In genomic region chr2:72883356-72883962, GRCh38 we compare ENCODE assay signal across 10 cellular contexts. TPM values are rescaled to one million over a fixed set of nuclear protein-coding genes. Genes with fewer than 3 reads are reported as not detected.
A peak's percentile ranks its signal among the peaks of the same experiment; 100 is the strongest.
DNase-seq lines count a peak whose midpoint lies in the region; ATAC-seq and TF ChIP-seq lines count a peak whose summit lies in the region.
"Had no signal": no experiment of that assay in that cellular context is flagged by ENCODE, and none has a peak within 500 bp of the region (broad histone marks: within the 10 kb centered on the region; RNA-seq: fewer than 3 reads in every experiment).

No MANE protein-coding gene starts in this region.

- H3K27me3 ChIP-seq in testis (no peaks in the 10 kb centered on the region), esophagus squamous epithelium (peaks cover 0 to 38% (median 0%) of the 10 kb centered on the region in 4 donors)

- no peak overlapping the region for H3K27ac ChIP-seq in testis
- no peak overlapping the region for H3K27ac ChIP-seq in esophagus squamous epithelium
- H3K27ac ChIP-seq: PC-9 had no signal

- DNase-seq in left ventricle myocardium superior (peak; percentile 55), Right ventricle myocardium inferior (ENCODE audit: missing footprints) (no peak), RPMI8226 (peak; percentile 44), epithelial cell of esophagus (ENCODE audit: low read depth) (peak; percentile 59), testis (peak; percentile 69), NCI-H69 (lab: John Stamatoyannopoulos, UW) (no peak), esophagus squamous epithelium (lab: John Stamatoyannopoulos, UW) (no peak), GDM1 (lab: John Stamatoyannopoulos, UW) (no peak)
- DNase-seq: CD4-positive, alpha-beta T cell; PC-9 had no signal

- WGBS in testis, 2 donors, result 31 to 32% methylated on average over 4 of the region's 4 CpGs
- 13% methylated on average over 4 of the region's 4 CpGs for WGBS in esophagus squamous epithelium, 2 donors

- ATAC-seq in left ventricle myocardium superior, result no peak
- ATAC-seq in Right ventricle myocardium inferior, result no peak

- no peak for TF ChIP-seq CTCF in epithelial cell of esophagus (IDR thresholded peaks at IDR 0.05; ENCODE audit: insufficient read depth, low read depth, low read length, missing control alignments)
- TF ChIP-seq CTCF in testis (IDR thresholded peaks at IDR 0.05), result no peak
- TF ChIP-seq CTCF in esophagus squamous epithelium (IDR thresholded peaks at IDR 0.05), result no peak

- H3K4me1 ChIP-seq in testis, result peaks cover 12% of the 10 kb centered on the region
- H3K4me1 ChIP-seq in esophagus squamous epithelium, result peaks cover 6 to 22% (median 9%) of the 10 kb centered on the region in 3 donors

- no peak overlapping the region for H3K4me3 ChIP-seq in epithelial cell of esophagus (ENCODE audit: low read length)
- no peak overlapping the region for H3K4me3 ChIP-seq in testis
- H3K4me3 ChIP-seq in esophagus squamous epithelium, result no peak overlapping the region
- H3K4me3 ChIP-seq: PC-9 had no signal

- no peaks in the 10 kb centered on the region for H3K36me3 ChIP-seq in testis (ENCODE audit: low read depth, missing control alignments)
- no peaks in the 10 kb centered on the region for H3K36me3 ChIP-seq in esophagus squamous epithelium

- TF ChIP-seq POLR2A in testis (IDR thresholded peaks at IDR 0.05), result no peak
- TF ChIP-seq POLR2A in esophagus squamous epithelium (IDR thresholded peaks at IDR 0.05), result no peak

- H3K9me3 ChIP-seq in testis (no peaks in the 10 kb centered on the region), esophagus squamous epithelium (no peaks in the 10 kb centered on the region)

- intact Hi-C loops in left ventricle myocardium superior (cut with micrococcal nuclease) (no loop called here), Right ventricle myocardium inferior (cut with DNase I) (no loop called here), testis (cut with DNase I; ENCODE audit: low total_unique reads) (no loop called here), esophagus squamous epithelium (cut with DNase I) (no loop called here)

RNA-seq across cellular contexts. Expression of gene SPR, which starts 3.7 kb away (rescaled TPM):
- total RNA-seq in left ventricle myocardium superior (55.8 TPM), Right ventricle myocardium inferior (52.4 TPM), testis (10 to 100 TPM; 21.7 to 27.6 TPM), esophagus squamous epithelium (10 to 100 TPM; 16.6 to 30.9 (median 22.8) TPM)
- 15.7 TPM for polyA plus RNA-seq in testis (ENCODE audit: insufficient read depth, low read depth, low replicate concordance)
- total RNA-seq: CD4-positive, alpha-beta T cell had no signal

RNA-seq across cellular contexts. Expression of gene EMX1, which starts 33.9 kb away (rescaled TPM):
- total RNA-seq in left ventricle myocardium superior (not detected), Right ventricle myocardium inferior (not detected), testis (10 to 100 TPM; 11.3 to 13.2 TPM), esophagus squamous epithelium (under 1 TPM in 1 of 4 donors, not detected in 3; 0.15 TPM)
- 4.5 TPM for polyA plus RNA-seq in testis (ENCODE audit: insufficient read depth, low read depth, low replicate concordance)
- total RNA-seq: CD4-positive, alpha-beta T cell; PC-9 had no signal

RNA-seq across cellular contexts. Expression of gene EXOC6B, which starts 57.6 kb away (rescaled TPM):
- total RNA-seq in left ventricle myocardium superior, result 122 TPM
- total RNA-seq in Right ventricle myocardium inferior, result 117 TPM
- 10 to 100 TPM; 27.7 to 45.2 TPM for total RNA-seq in testis
- polyA plus RNA-seq in testis (ENCODE audit: insufficient read depth, low read depth, low replicate concordance), result 31.7 TPM
- total RNA-seq in esophagus squamous epithelium, result 10 to 100 TPM; 21.0 to 57.7 (median 36.1) TPM

Comparison
In these comparisons a context has a peak if more than half of its experiments do, and no peak if none do; other contexts are left out.
1. DNase-seq: peak in left ventricle myocardium superior (single experiment), RPMI8226 (single experiment), epithelial cell of esophagus (single experiment) and testis (single experiment); none in Right ventricle myocardium inferior (single experiment), NCI-H69 (single experiment), esophagus squamous epithelium (single experiment) and GDM1 (single experiment).
2. RNA of gene EMX1, which starts 33.9 kb away (total RNA-seq): 11.3 to 13.2 TPM in testis; not detected in left ventricle myocardium superior (single experiment), not detected in Right ventricle myocardium inferior (single experiment) and 0.15 TPM in esophagus squamous epithelium; every median in the first group is over 10 times any median in the second.